Comparison of ENCODE assay signal across 24 cellular contexts in genomic region chr12:18496156-18496555, GRCh38.
"Had no signal": no experiment of that assay in that cellular context is flagged by ENCODE, and none has a peak within 500 bp of the region (broad histone marks: within the 10 kb centered on the region; RNA-seq: fewer than 3 reads in every experiment).

No MANE protein-coding gene starts in this region.

- H3K9me3 Mint-ChIP-seq: type B pancreatic cell had no signal

- H3K9me3 ChIP-seq: adrenal gland, ascending aorta, colonic mucosa, left lung, thoracic aorta, vagina had no signal

- H3K4me1 ChIP-seq: ascending aorta, colonic mucosa, left lung, spleen, vagina had no signal

- ATAC-seq: left lung; naive thymus-derived CD4-positive, alpha-beta T cell; WTC11 had no signal

- DNase-seq: activated gamma-delta T cell treated with Interleukin-2 at 50 U/mL for 16 hours; activated T-cell treated with anti-CD3 and anti-CD28 coated beads, Interleukin-2, amount 50 U/mL, for 1 hour; adrenal gland; colonic mucosa; endodermal cell; foreskin melanocyte; immature natural killer cell; left lung; naive thymus-derived CD4-positive, alpha-beta T cell; retina; spleen; stimulated activated CD4-positive, alpha-beta T cell treated with anti-CD3 and anti-CD28 coated beads, Interleukin-4, amount 100 ng/mL, for 1 hour; stimulated activated naive CD4-positive, alpha-beta T cell; T1000 had no signal

- H3K27ac Mint-ChIP-seq: activated naive CD8-positive, alpha-beta T cell; endodermal cell; immature natural killer cell; naive thymus-derived CD4-positive, alpha-beta T cell; progenitor cell of endocrine pancreas; type B pancreatic cell; WTC11 had no signal

- H3K36me3 ChIP-seq: adrenal gland, ascending aorta, colonic mucosa, left lung, spleen, thoracic aorta, vagina had no signal

- H3K27ac ChIP-seq: adrenal gland, ascending aorta, colonic mucosa, epithelial cell of prostate, left lung, spleen, thoracic aorta, vagina had no signal

- H3K36me3 Mint-ChIP-seq: activated naive CD8-positive, alpha-beta T cell; immature natural killer cell; naive thymus-derived CD4-positive, alpha-beta T cell; WTC11 had no signal

- H3K27me3 Mint-ChIP-seq: activated naive CD8-positive, alpha-beta T cell; central memory CD8-positive, alpha-beta T cell; naive thymus-derived CD4-positive, alpha-beta T cell; progenitor cell of endocrine pancreas; type B pancreatic cell had no signal

- H3K4me1 Mint-ChIP-seq: central memory CD8-positive, alpha-beta T cell; endodermal cell; immature natural killer cell; naive thymus-derived CD4-positive, alpha-beta T cell; WTC11 had no signal

- H3K4me3 ChIP-seq: adrenal gland, ascending aorta, colonic mucosa, left lung, lung, spleen, thoracic aorta, vagina had no signal

- H3K27me3 ChIP-seq: adrenal gland, ascending aorta, colonic mucosa, left lung, spleen, vagina had no signal

- H3K4me3 Mint-ChIP-seq: activated naive CD8-positive, alpha-beta T cell; central memory CD8-positive, alpha-beta T cell; endodermal cell; immature natural killer cell; naive thymus-derived CD4-positive, alpha-beta T cell; type B pancreatic cell; WTC11 had no signal
